22 cellular contexts compared by ENCODE assay signal in genomic region chr3:41102750-41103149, GRCh38.
DNase-seq lines count a peak whose midpoint lies in the region; ATAC-seq and TF ChIP-seq lines count a peak whose summit lies in the region.
"Had no signal": no experiment of that assay in that cellular context is flagged by ENCODE, and none has a peak within 500 bp of the region (broad histone marks: within the 10 kb centered on the region; RNA-seq: fewer than 3 reads in every experiment).

No MANE protein-coding gene starts in this region.

- intact Hi-C loops in heart right ventricle (cut with DNase I) = no loop called here

- H3K27ac ChIP-seq in C4-2B (peak overlapping the region; percentile 45), RWPE2 (ENCODE audit: poor library complexity, severe bottlenecking) (peak overlapping the region; percentile 39), heart right ventricle (peak overlapping the region in 1 of 10 donors; percentile 11), RWPE1 (no peak overlapping the region)
- H3K27ac ChIP-seq: BLaER1, GM23248, SJCRH30 had no signal

- H3K4me3 ChIP-seq in RWPE2 (ENCODE audit: severe bottlenecking) = no peak overlapping the region
- H3K4me3 ChIP-seq in heart right ventricle = no peak overlapping the region
- H3K4me3 ChIP-seq: BLaER1, GM23248, SJCRH30 had no signal

- no peak for DNase-seq in RWPE2 (ENCODE audit: low spot score)
- no peak for DNase-seq in heart right ventricle
- peak; percentile 8 for DNase-seq in kidney tubule cell (ENCODE audit: low spot score)
- DNase-seq in RWPE1 (ENCODE audit: low spot score) = no peak
- no peak for DNase-seq in GM19238 (ENCODE audit: insufficient read length, low spot score)
- DNase-seq in nucleus accumbens (lab: John Stamatoyannopoulos, UW) = no peak
- DNase-seq: CD4-positive, alpha-beta T cell; GM23248; H7; KG1; NCI-H1048; NCI-H1417; NCI-H1694 treated with DMSO at 0.1 percent for 48 hours; NCI-H2081; NCI-H2227 treated with DMSO at 0.1 percent for 48 hours; NCI-H526 treated with DMSO at 0.1 percent for 48 hours; SJCRH30 had no signal

- WGBS in heart right ventricle, 2 donors = 45 to 63% methylated on average over 3 of the region's 3 CpGs

- H3K4me1 ChIP-seq in RWPE2 (ENCODE audit: insufficient read depth, poor library complexity, severe bottlenecking) (peaks cover 10% of the 10 kb centered on the region), heart right ventricle (peaks cover 0 to 21% (median 12%) of the 10 kb centered on the region in 9 donors)
- H3K4me1 ChIP-seq: BLaER1, SJCRH30 had no signal

- no peaks in the 10 kb centered on the region for H3K9me3 ChIP-seq in RWPE2 (ENCODE audit: severe bottlenecking)
- no peaks in the 10 kb centered on the region for H3K9me3 ChIP-seq in heart right ventricle
- H3K9me3 ChIP-seq: BLaER1, SJCRH30 had no signal

- no peak for TF ChIP-seq CTCF in C4-2B (conservative IDR thresholded peaks at IDR 0.05)
- no peak for TF ChIP-seq CTCF in RWPE2 (IDR thresholded peaks at IDR 0.05; ENCODE audit: poor library complexity, severe bottlenecking)
- TF ChIP-seq CTCF in heart right ventricle (IDR thresholded peaks at IDR 0.05) = no peak
- no peak for TF ChIP-seq CTCF in RWPE1 (conservative IDR thresholded peaks at IDR 0.05; ENCODE audit: low read depth)

- CTCF ChIA-PET in RWPE1 (lab: Yijun Ruan, JAX) = no interaction called here

- POLR2A ChIA-PET in RWPE1 (lab: Yijun Ruan, JAX; ENCODE audit: low non-redundant PET) = no interaction called here

- no peaks in the 10 kb centered on the region for H3K27me3 ChIP-seq in RWPE2 (ENCODE audit: insufficient read depth, poor library complexity, severe bottlenecking)
- no peaks in the 10 kb centered on the region for H3K27me3 ChIP-seq in heart right ventricle
- H3K27me3 ChIP-seq: BLaER1, SJCRH30 had no signal

- ATAC-seq in RWPE2 (ENCODE audit: low read depth) (no peak), heart right ventricle (peak in 6 of 8 donors; percentile 37 to 85 (median 57)), HG02642 (IDR thresholded peaks at IDR 0.05; ENCODE audit: poor library complexity, unreplicated experiment) (no peak)
- ATAC-seq: Panc1, SK-N-SH treated with all-trans-retinoic acid at 6 μM for 48 hours had no signal

- H3K36me3 ChIP-seq in RWPE2 (ENCODE audit: low read depth) (no peaks in the 10 kb centered on the region), heart right ventricle (no peaks in the 10 kb centered on the region)
- H3K36me3 ChIP-seq: BLaER1, SJCRH30 had no signal

Comparison
In these comparisons a context has a peak if more than half of its experiments do, and no peak if none do; other contexts are left out.
1. ATAC-seq: peak in heart right ventricle (6 of 8); none in RWPE2 (single experiment) and HG02642 (single experiment).